1 cellular context compared by ENCODE assay signal in the genomic region with DNA sequence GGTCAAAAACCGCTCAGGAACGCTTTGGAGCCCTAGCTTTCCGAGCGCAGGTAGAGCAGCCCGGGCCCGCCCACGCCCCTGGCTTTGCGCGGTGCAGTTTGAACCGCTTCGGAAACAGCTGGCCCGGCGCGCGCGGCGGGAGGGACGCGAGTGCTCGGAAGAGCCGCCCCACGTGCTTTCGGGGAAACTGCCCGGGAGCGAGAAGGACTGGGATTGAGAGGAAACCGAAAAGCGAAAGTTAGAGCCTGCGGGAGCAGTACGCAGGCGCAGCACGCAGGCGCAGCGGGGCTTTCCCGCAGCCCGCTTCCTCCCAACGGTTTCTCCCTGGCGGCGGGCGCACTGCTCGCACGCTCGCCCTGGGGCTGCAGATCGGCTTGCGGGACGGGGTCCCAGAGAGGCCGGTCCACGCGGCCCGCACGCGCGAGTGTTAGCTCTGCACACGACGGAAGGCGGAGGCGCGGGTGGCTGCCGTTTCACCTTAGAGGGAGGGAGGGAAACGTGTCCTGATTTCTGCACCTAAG.
TF ChIP-seq lines count a peak whose summit lies in the region.

No MANE protein-coding gene starts in this region.

TF ChIP-seq in HepG2, 621 proteins besides CTCF, POLR2A, EP300 and RAD21 (continued from another document and continues in another):
- TF ChIP-seq, protein P1, sequence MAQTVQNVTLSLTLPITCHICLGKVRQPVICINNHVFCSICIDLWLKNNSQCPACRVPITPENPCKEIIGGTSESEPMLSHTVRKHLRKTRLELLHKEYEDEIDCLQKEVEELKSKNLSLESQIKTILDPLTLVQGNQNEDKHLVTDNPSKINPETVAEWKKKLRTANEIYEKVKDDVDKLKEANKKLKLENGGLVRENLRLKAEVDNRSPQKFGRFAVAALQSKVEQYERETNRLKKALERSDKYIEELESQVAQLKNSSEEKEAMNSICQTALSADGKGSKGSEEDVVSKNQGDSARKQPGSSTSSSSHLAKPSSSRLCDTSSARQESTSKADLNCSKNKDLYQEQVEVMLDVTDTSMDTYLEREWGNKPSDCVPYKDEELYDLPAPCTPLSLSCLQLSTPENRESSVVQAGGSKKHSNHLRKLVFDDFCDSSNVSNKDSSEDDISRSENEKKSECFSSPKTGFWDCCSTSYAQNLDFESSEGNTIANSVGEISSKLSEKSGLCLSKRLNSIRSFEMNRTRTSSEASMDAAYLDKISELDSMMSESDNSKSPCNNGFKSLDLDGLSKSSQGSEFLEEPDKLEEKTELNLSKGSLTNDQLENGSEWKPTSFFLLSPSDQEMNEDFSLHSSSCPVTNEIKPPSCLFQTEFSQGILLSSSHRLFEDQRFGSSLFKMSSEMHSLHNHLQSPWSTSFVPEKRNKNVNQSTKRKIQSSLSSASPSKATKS (CRISPR knock-in tag; IDR thresholded peaks at IDR 0.05) = peak; percentile 95
- TF ChIP-seq, protein P2, sequence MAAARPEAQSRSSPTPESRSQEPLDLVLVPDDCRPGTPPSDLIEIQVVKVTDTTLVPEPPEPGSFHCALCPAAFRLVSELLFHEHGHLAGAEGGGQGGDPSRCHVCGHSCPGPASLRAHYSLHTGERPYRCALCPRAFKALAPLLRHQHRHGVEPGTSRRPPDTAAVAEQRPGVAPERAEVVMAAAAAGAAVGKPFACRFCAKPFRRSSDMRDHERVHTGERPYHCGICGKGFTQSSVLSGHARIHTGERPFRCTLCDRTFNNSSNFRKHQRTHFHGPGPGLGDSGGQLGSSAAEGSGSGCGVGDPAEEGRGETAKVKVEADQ (CRISPR knock-in tag; IDR thresholded peaks at IDR 0.05; ENCODE audit: borderline replicate concordance) = peak; percentile 99
- TF ChIP-seq PITX1 (CRISPR knock-in tag; IDR thresholded peaks at IDR 0.05) (peak; percentile 97), FOXM1 (CRISPR knock-in tag; IDR thresholded peaks at IDR 0.05) (peak; percentile 92), ZNF557 (CRISPR knock-in tag; IDR thresholded peaks at IDR 0.05) (peak; percentile 97; the same call in 1 of the 2 replicates), GFI1 (CRISPR knock-in tag; IDR thresholded peaks at IDR 0.05; ENCODE audit: borderline replicate concordance) (peak; percentile 92), RFX1 (IDR thresholded peaks at IDR 0.05) (no peak), ZNF781 (CRISPR knock-in tag; IDR thresholded peaks at IDR 0.05; ENCODE audit: borderline replicate concordance, not compliant biosample characterization) (peak; percentile 95), CBX5 (CRISPR knock-in tag; IDR thresholded peaks at IDR 0.05; ENCODE audit: borderline replicate concordance) (peak; percentile 100), SIX4 (CRISPR knock-in tag; IDR thresholded peaks at IDR 0.05) (peak; percentile 93), HOXA3 (CRISPR knock-in tag; IDR thresholded peaks at IDR 0.05) (peak; percentile 99), FOXC1 (CRISPR knock-in tag; IDR thresholded peaks at IDR 0.05; ENCODE audit: borderline replicate concordance) (peak; percentile 98), HDAC1 (CRISPR knock-in tag; IDR thresholded peaks at IDR 0.05) (peak; percentile 100), ATF1 (CRISPR knock-in tag; IDR thresholded peaks at IDR 0.05) (peak; percentile 78; the same call in 1 of the 2 replicates), NAIF1 (CRISPR knock-in tag; IDR thresholded peaks at IDR 0.05; ENCODE audit: borderline replicate concordance) (peak; percentile 96), ETV5 (CRISPR knock-in tag; IDR thresholded peaks at IDR 0.05; ENCODE audit: borderline replicate concordance) (peak; percentile 99), ZNF652 (CRISPR knock-in tag; IDR thresholded peaks at IDR 0.05; ENCODE audit: borderline replicate concordance, low read depth) (peak; percentile 53; the same call in 1 of the 2 replicates), STAT5B (CRISPR knock-in tag; IDR thresholded peaks at IDR 0.05) (peak; percentile 96), MTF2 (CRISPR knock-in tag; IDR thresholded peaks at IDR 0.05; ENCODE audit: borderline replicate concordance) (peak; percentile 91), ZBTB20 (CRISPR knock-in tag; IDR thresholded peaks at IDR 0.05; ENCODE audit: borderline replicate concordance, low read depth) (peak; percentile 93), IKZF4 (CRISPR knock-in tag; IDR thresholded peaks at IDR 0.05; ENCODE audit: borderline replicate concordance, low read depth, not compliant biosample characterization) (peak; percentile 87), HMG20A (CRISPR knock-in tag; IDR thresholded peaks at IDR 0.05; ENCODE audit: borderline replicate concordance) (peak; percentile 92), ZNF75D (CRISPR knock-in tag; IDR thresholded peaks at IDR 0.05; ENCODE audit: borderline replicate concordance) (peak; percentile 22; the same call in 1 of the 2 replicates)
- TF ChIP-seq, protein P3, sequence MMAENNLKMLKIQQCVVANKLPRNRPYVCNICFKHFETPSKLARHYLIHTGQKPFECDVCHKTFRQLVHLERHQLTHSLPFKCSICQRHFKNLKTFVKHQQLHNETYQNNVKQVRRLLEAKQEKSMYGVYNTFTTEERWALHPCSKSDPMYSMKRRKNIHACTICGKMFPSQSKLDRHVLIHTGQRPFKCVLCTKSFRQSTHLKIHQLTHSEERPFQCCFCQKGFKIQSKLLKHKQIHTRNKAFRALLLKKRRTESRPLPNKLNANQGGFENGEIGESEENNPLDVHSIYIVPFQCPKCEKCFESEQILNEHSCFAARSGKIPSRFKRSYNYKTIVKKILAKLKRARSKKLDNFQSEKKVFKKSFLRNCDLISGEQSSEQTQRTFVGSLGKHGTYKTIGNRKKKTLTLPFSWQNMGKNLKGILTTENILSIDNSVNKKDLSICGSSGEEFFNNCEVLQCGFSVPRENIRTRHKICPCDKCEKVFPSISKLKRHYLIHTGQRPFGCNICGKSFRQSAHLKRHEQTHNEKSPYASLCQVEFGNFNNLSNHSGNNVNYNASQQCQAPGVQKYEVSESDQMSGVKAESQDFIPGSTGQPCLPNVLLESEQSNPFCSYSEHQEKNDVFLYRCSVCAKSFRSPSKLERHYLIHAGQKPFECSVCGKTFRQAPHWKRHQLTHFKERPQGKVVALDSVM (CRISPR knock-in tag; IDR thresholded peaks at IDR 0.05) = peak; percentile 66; the same call in 1 of the 2 replicates
- TF ChIP-seq, protein P4, sequence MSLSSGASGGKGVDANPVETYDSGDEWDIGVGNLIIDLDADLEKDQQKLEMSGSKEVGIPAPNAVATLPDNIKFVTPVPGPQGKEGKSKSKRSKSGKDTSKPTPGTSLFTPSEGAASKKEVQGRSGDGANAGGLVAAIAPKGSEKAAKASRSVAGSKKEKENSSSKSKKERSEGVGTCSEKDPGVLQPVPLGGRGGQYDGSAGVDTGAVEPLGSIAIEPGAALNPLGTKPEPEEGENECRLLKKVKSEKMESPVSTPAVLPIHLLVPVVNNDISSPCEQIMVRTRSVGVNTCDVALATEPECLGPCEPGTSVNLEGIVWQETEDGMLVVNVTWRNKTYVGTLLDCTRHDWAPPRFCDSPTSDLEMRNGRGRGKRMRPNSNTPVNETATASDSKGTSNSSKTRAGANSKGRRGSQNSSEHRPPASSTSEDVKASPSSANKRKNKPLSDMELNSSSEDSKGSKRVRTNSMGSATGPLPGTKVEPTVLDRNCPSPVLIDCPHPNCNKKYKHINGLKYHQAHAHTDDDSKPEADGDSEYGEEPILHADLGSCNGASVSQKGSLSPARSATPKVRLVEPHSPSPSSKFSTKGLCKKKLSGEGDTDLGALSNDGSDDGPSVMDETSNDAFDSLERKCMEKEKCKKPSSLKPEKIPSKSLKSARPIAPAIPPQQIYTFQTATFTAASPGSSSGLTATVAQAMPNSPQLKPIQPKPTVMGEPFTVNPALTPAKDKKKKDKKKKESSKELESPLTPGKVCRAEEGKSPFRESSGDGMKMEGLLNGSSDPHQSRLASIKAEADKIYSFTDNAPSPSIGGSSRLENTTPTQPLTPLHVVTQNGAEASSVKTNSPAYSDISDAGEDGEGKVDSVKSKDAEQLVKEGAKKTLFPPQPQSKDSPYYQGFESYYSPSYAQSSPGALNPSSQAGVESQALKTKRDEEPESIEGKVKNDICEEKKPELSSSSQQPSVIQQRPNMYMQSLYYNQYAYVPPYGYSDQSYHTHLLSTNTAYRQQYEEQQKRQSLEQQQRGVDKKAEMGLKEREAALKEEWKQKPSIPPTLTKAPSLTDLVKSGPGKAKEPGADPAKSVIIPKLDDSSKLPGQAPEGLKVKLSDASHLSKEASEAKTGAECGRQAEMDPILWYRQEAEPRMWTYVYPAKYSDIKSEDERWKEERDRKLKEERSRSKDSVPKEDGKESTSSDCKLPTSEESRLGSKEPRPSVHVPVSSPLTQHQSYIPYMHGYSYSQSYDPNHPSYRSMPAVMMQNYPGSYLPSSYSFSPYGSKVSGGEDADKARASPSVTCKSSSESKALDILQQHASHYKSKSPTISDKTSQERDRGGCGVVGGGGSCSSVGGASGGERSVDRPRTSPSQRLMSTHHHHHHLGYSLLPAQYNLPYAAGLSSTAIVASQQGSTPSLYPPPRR (CRISPR knock-in tag; IDR thresholded peaks at IDR 0.05; ENCODE audit: borderline replicate concordance) = peak; percentile 88
- TF ChIP-seq, protein P5, sequence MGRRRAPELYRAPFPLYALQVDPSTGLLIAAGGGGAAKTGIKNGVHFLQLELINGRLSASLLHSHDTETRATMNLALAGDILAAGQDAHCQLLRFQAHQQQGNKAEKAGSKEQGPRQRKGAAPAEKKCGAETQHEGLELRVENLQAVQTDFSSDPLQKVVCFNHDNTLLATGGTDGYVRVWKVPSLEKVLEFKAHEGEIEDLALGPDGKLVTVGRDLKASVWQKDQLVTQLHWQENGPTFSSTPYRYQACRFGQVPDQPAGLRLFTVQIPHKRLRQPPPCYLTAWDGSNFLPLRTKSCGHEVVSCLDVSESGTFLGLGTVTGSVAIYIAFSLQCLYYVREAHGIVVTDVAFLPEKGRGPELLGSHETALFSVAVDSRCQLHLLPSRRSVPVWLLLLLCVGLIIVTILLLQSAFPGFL (CRISPR knock-in tag; IDR thresholded peaks at IDR 0.05) = no peak
- TF ChIP-seq, protein P6, sequence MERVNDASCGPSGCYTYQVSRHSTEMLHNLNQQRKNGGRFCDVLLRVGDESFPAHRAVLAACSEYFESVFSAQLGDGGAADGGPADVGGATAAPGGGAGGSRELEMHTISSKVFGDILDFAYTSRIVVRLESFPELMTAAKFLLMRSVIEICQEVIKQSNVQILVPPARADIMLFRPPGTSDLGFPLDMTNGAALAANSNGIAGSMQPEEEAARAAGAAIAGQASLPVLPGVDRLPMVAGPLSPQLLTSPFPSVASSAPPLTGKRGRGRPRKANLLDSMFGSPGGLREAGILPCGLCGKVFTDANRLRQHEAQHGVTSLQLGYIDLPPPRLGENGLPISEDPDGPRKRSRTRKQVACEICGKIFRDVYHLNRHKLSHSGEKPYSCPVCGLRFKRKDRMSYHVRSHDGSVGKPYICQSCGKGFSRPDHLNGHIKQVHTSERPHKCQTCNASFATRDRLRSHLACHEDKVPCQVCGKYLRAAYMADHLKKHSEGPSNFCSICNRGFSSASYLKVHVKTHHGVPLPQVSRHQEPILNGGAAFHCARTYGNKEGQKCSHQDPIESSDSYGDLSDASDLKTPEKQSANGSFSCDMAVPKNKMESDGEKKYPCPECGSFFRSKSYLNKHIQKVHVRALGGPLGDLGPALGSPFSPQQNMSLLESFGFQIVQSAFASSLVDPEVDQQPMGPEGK (CRISPR knock-in tag; IDR thresholded peaks at IDR 0.05) = peak; percentile 96
- TF ChIP-seq, protein P7, sequence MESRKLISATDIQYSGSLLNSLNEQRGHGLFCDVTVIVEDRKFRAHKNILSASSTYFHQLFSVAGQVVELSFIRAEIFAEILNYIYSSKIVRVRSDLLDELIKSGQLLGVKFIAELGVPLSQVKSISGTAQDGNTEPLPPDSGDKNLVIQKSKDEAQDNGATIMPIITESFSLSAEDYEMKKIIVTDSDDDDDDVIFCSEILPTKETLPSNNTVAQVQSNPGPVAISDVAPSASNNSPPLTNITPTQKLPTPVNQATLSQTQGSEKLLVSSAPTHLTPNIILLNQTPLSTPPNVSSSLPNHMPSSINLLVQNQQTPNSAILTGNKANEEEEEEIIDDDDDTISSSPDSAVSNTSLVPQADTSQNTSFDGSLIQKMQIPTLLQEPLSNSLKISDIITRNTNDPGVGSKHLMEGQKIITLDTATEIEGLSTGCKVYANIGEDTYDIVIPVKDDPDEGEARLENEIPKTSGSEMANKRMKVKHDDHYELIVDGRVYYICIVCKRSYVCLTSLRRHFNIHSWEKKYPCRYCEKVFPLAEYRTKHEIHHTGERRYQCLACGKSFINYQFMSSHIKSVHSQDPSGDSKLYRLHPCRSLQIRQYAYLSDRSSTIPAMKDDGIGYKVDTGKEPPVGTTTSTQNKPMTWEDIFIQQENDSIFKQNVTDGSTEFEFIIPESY (CRISPR knock-in tag; IDR thresholded peaks at IDR 0.05) = peak; percentile 88
- TF ChIP-seq, protein P8, sequence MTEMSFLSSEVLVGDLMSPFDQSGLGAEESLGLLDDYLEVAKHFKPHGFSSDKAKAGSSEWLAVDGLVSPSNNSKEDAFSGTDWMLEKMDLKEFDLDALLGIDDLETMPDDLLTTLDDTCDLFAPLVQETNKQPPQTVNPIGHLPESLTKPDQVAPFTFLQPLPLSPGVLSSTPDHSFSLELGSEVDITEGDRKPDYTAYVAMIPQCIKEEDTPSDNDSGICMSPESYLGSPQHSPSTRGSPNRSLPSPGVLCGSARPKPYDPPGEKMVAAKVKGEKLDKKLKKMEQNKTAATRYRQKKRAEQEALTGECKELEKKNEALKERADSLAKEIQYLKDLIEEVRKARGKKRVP (CRISPR knock-in tag; IDR thresholded peaks at IDR 0.05) = peak in 1 of 2 experiments; percentile 96; a peak in 2 of 4 replicates
